1 cellular context compared by ENCODE assay signal in genomic region chr2:102355526-102356380, GRCh38.
TF ChIP-seq lines count a peak whose summit lies in the region.

TSS of gene IL18R1 (plus strand) at chr2:102355796. CDS start at chr2:102362661, 6,865 bp downstream.

TF ChIP-seq in HepG2, 621 proteins besides CTCF, POLR2A, EP300 and RAD21 (continued from another document and continues in another):
- no peak for TF ChIP-seq LRRFIP1 (CRISPR knock-in tag; conservative IDR thresholded peaks at IDR 0.05)
- TF ChIP-seq ZNF550 (CRISPR knock-in tag; IDR thresholded peaks at IDR 0.05; ENCODE audit: borderline replicate concordance) = no peak
- TF ChIP-seq SOX6 (IDR thresholded peaks at IDR 0.05) = no peak
- TF ChIP-seq SOX6 (CRISPR knock-in tag; IDR thresholded peaks at IDR 0.05) = peak; percentile 48
- 0 out of 2 replicates have a peak, but pooled peaks have one; percentile 56 for TF ChIP-seq ZFP37 (CRISPR knock-in tag; IDR thresholded peaks at IDR 0.05; ENCODE audit: borderline replicate concordance)
- peak; percentile 86; the same call in 1 of the 2 replicates for TF ChIP-seq ZFP91 (CRISPR knock-in tag; IDR thresholded peaks at IDR 0.05; ENCODE audit: borderline replicate concordance)
- no peak for TF ChIP-seq RORA (CRISPR knock-in tag; IDR thresholded peaks at IDR 0.05)
- TF ChIP-seq RBAK (CRISPR knock-in tag; IDR thresholded peaks at IDR 0.05) = no peak
- no peak for TF ChIP-seq ZHX2 (IDR thresholded peaks at IDR 0.05; ENCODE audit: low read depth)
- 0 out of 2 replicates have a peak, but pooled peaks have one; percentile 32 for TF ChIP-seq ZHX2 (CRISPR knock-in tag; IDR thresholded peaks at IDR 0.05; ENCODE audit: borderline replicate concordance)
- no peak for TF ChIP-seq ZNF318 (CRISPR knock-in tag; IDR thresholded peaks at IDR 0.05)
- TF ChIP-seq ZNF446 (CRISPR knock-in tag; IDR thresholded peaks at IDR 0.05) = no peak
- no peak; the same call in 1 of the 2 replicates for TF ChIP-seq ZNF724P (CRISPR knock-in tag; IDR thresholded peaks at IDR 0.05; ENCODE audit: borderline replicate concordance)
- TF ChIP-seq ZSCAN20 (CRISPR knock-in tag; IDR thresholded peaks at IDR 0.05; ENCODE audit: borderline replicate concordance) = 0 out of 2 replicates have a peak, but pooled peaks have one; percentile 44
- TF ChIP-seq MAF1 (CRISPR knock-in tag; IDR thresholded peaks at IDR 0.05; ENCODE audit: borderline replicate concordance) = peak; percentile 54; the same call in 1 of the 2 replicates
- TF ChIP-seq ZIK1 (CRISPR knock-in tag; IDR thresholded peaks at IDR 0.05; ENCODE audit: borderline replicate concordance, low read depth) = peak; percentile 61; the same call in 1 of the 2 replicates
- TF ChIP-seq SP2 (CRISPR knock-in tag; IDR thresholded peaks at IDR 0.05) = no peak
- TF ChIP-seq ZNF142 (CRISPR knock-in tag; IDR thresholded peaks at IDR 0.05) = 0 out of 2 replicates have a peak, but pooled peaks have one; percentile 38
- peak; percentile 37; the same call in 1 of the 2 replicates for TF ChIP-seq HOXA3 (CRISPR knock-in tag; IDR thresholded peaks at IDR 0.05)
- TF ChIP-seq ZNF18 (CRISPR knock-in tag; IDR thresholded peaks at IDR 0.05; ENCODE audit: insufficient replicate concordance) = peak; percentile 18
- TF ChIP-seq ZNF577 (CRISPR knock-in tag; IDR thresholded peaks at IDR 0.05; ENCODE audit: borderline replicate concordance, low read depth) = no peak
- TF ChIP-seq ZNF737 (CRISPR knock-in tag; IDR thresholded peaks at IDR 0.05; ENCODE audit: borderline replicate concordance) = no peak
- no peak; the same call in 1 of the 2 replicates for TF ChIP-seq RFXAP (CRISPR knock-in tag; IDR thresholded peaks at IDR 0.05; ENCODE audit: borderline replicate concordance)
